ENCODE assay signal across 8 cellular contexts in genomic region chr17:68101075-68101991, GRCh38.
DNase-seq lines count a peak whose midpoint lies in the region; ATAC-seq and TF ChIP-seq lines count a peak whose summit lies in the region.

No MANE protein-coding gene starts in this region.

- ATAC-seq in HG03135 (IDR thresholded peaks at IDR 0.05; ENCODE audit: unreplicated experiment) (peak; percentile 78), GM21360 (IDR thresholded peaks at IDR 0.05; ENCODE audit: unreplicated experiment) (no peak)

- H3K27ac ChIP-seq in colonic mucosa: peak overlapping the region; percentile 80

- H3K9ac ChIP-seq in colonic mucosa (ENCODE audit: low read depth in 2 of 2, low read length in 2 of 2): peak overlapping the region; percentile 81 to 91

- H3K4me1 ChIP-seq in colonic mucosa: no peaks in the 10 kb centered on the region

- intact Hi-C loops in colonic mucosa (cut with DNase I): no loop called here

- H3K36me3 ChIP-seq in colonic mucosa: no peaks in the 10 kb centered on the region

- H3K4me3 ChIP-seq in GM12875 (ENCODE audit: low read depth, low read length): peak overlapping the region; percentile 39
- H3K4me3 ChIP-seq in colonic mucosa: peak overlapping the region; percentile 89

- no peaks in the 10 kb centered on the region for H3K9me3 ChIP-seq in colonic mucosa

- no peak for TF ChIP-seq CTCF in GM12875 (IDR thresholded peaks at IDR 0.05; ENCODE audit: borderline replicate concordance, insufficient read depth, low read depth, low read length)
- TF ChIP-seq CTCF in colonic mucosa (IDR thresholded peaks at IDR 0.05): no peak

- H3K27me3 ChIP-seq in colonic mucosa: no peaks in the 10 kb centered on the region

- DNase-seq in NCI-H345 (lab: John Stamatoyannopoulos, UW) (peak; percentile 89), colonic mucosa (peak; percentile 94), kidney glomerular epithelial cell (lab: John Stamatoyannopoulos, UW) (peak; percentile 85)
- DNase-seq in activated CD4-positive, alpha-beta T cell treated with anti-CD3 and anti-CD28 coated beads for 48 hours: peak; percentile 74
- peak; percentile 32 to 61 (median 42) for DNase-seq in stimulated activated CD4-positive, alpha-beta T cell treated with anti-CD3 and anti-CD28 coated beads, Interleukin-12 subunit alpha, Interleukin-12 subunit beta, amount 100 ng/mL, for 48 hours (ENCODE audit: low read depth in 2 of 3, low spot score in 1 of 3)

Comparison
In these comparisons a context has a peak if more than half of its experiments do, and no peak if none do; other contexts are left out.
1. DNase-seq: peak in every context shown above with its lines; median percentile 94 in colonic mucosa; 89 in NCI-H345; 85 in kidney glomerular epithelial cell; 74 in activated CD4-positive, alpha-beta T cell treated with anti-CD3 and anti-CD28 coated beads for 48 hours; 42 in stimulated activated CD4-positive, alpha-beta T cell treated with anti-CD3 and anti-CD28 coated beads, Interleukin-12 subunit alpha, Interleukin-12 subunit beta, amount 100 ng/mL, for 48 hours.